15 cellular contexts compared by ENCODE assay signal in the genomic region with DNA sequence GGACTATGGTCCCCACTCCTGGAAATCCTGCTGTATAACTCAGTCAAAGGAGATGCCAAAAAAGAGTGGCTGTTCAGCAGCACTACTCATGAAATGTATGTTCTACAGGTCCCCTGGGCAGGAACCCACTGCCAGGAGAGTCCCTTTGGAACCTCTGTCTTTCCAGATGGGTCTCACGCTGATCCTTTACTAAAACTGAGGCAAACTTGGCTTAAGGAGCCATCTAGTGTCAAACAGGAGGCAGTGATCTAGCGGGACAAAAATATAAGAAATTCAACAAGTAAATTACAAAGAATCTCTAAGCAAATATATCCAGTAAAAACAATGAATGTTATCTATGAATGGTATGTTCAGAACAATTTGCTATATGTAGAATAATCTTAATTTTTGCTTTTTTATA.
DNase-seq lines count a peak whose midpoint lies in the region; ATAC-seq and TF ChIP-seq lines count a peak whose summit lies in the region.
"Had no signal": no experiment of that assay in that cellular context is flagged by ENCODE, and none has a peak within 500 bp of the region (broad histone marks: within the 10 kb centered on the region; RNA-seq: fewer than 3 reads in every experiment).

No MANE protein-coding gene starts in this region.

- TF ChIP-seq EP300 in transverse colon (IDR thresholded peaks at IDR 0.05; ENCODE audit: low read depth) = no peak

- ATAC-seq in HG02970 (IDR thresholded peaks at IDR 0.05; ENCODE audit: low FRiP score, unreplicated experiment) = no peak
- ATAC-seq: stimulated activated memory B cell treated with anti-CD40 and anti-IgM and Interleukin-4, amounts not matched to agents 10 μg/mL and 1 μg/mL and 100 μg/mL, for 72 hours had no signal

- peak; percentile 15 for TF ChIP-seq CTCF in GM06990 (IDR thresholded peaks at IDR 0.05; ENCODE audit: insufficient read depth, low read length, poor library complexity, severe bottlenecking)
- peak; percentile 7; the same call in 1 of the 2 replicates for TF ChIP-seq CTCF in LNCAP (IDR thresholded peaks at IDR 0.05)
- peak; percentile 6 for TF ChIP-seq CTCF in astrocyte of the spinal cord (IDR thresholded peaks at IDR 0.05; ENCODE audit: low read depth, low read length)
- peak; percentile 30 for TF ChIP-seq CTCF in neural crest cell (conservative IDR thresholded peaks at IDR 0.05)
- no peak for TF ChIP-seq CTCF in transverse colon (IDR thresholded peaks at IDR 0.05)

- 80 to 92% methylated on average over 2 of the region's 2 CpGs for WGBS in transverse colon (ENCODE audit: low coverage in 1 of 2), 2 donors

- H3K4me3 Mint-ChIP-seq in neural crest cell = no peak overlapping the region
- H3K4me3 Mint-ChIP-seq in activated CD4-positive, alpha-beta memory T cell treated with anti-CD3 and anti-CD28 coated beads for 36 hours = no peak overlapping the region
- H3K4me3 Mint-ChIP-seq: activated T-helper 1 cell treated with anti-CD3 and anti-CD28 coated beads, Interleukin-12 subunit alpha, Interleukin-12 subunit beta, Interleukin-2, Interleukin-4 antibody, amounts not matched to agents 30 ng/mL and 10 ng/mL and 1 ng/mL, durations not matched to agents 14 hours and 24 hours and 36 hours; CD8-positive, alpha-beta memory T cell; memory B cell; stimulated activated memory B cell treated with anti-CD40 and anti-IgM and Interleukin-4, amounts not matched to agents 10 μg/mL and 1 μg/mL and 100 μg/mL, for 72 hours had no signal

- H3K9me3 ChIP-seq in transverse colon = no peaks in the 10 kb centered on the region
- H3K9me3 ChIP-seq: neutrophil, uterus had no signal

- H3K36me3 Mint-ChIP-seq in neural crest cell (ENCODE audit: low read depth) = no peaks in the 10 kb centered on the region
- H3K36me3 Mint-ChIP-seq in activated CD4-positive, alpha-beta memory T cell treated with anti-CD3 and anti-CD28 coated beads for 36 hours = no peaks in the 10 kb centered on the region
- H3K36me3 Mint-ChIP-seq: CD8-positive, alpha-beta memory T cell; memory B cell; stimulated activated memory B cell treated with anti-CD40 and anti-IgM and Interleukin-4, amounts not matched to agents 10 μg/mL and 1 μg/mL and 100 μg/mL, for 72 hours had no signal

- CTCF ChIA-PET in activated CD4-positive, alpha-beta memory T cell treated with anti-CD3 and anti-CD28 coated beads for 36 hours (lab: Charles Lee) = no interaction called here

- in situ Hi-C loops in astrocyte of the spinal cord (cut with HindIII; ENCODE audit: low sequenced_read_pairs) = no loop called here
- in situ Hi-C loops in transverse colon (cut with MboI; ENCODE audit: low pct_ligation_motif_present in 1 of 4, low pct_unique_long_range_greater_than_20kb in 1 of 4, low sequenced_read_pairs in 3 of 4) = no loop called here

- TF ChIP-seq POLR2A in transverse colon (IDR thresholded peaks at IDR 0.05) = no peak

- no peaks in the 10 kb centered on the region for H3K27me3 Mint-ChIP-seq in neural crest cell (ENCODE audit: low read depth)
- H3K27me3 Mint-ChIP-seq in activated CD4-positive, alpha-beta memory T cell treated with anti-CD3 and anti-CD28 coated beads for 36 hours = no peaks in the 10 kb centered on the region
- H3K27me3 Mint-ChIP-seq: stimulated activated memory B cell treated with anti-CD40 and anti-IgM and Interleukin-4, amounts not matched to agents 10 μg/mL and 1 μg/mL and 100 μg/mL, for 72 hours had no signal

- H3K9me3 Mint-ChIP-seq in neural crest cell = peaks cover 4% of the 10 kb centered on the region
- H3K9me3 Mint-ChIP-seq in activated CD4-positive, alpha-beta memory T cell treated with anti-CD3 and anti-CD28 coated beads for 36 hours = no peaks in the 10 kb centered on the region
- H3K9me3 Mint-ChIP-seq: activated T-helper 1 cell treated with anti-CD3 and anti-CD28 coated beads, Interleukin-12 subunit alpha, Interleukin-12 subunit beta, Interleukin-2, Interleukin-4 antibody, amounts not matched to agents 30 ng/mL and 10 ng/mL and 1 ng/mL, durations not matched to agents 14 hours and 24 hours and 36 hours; memory B cell; stimulated activated memory B cell treated with anti-CD40 and anti-IgM and Interleukin-4, amounts not matched to agents 10 μg/mL and 1 μg/mL and 100 μg/mL, for 72 hours had no signal

- H3K4me3 ChIP-seq in GM06990 (replicated peaks; ENCODE audit: low read depth, low read length) = no peak overlapping the region
- no peak overlapping the region for H3K4me3 ChIP-seq in astrocyte of the spinal cord (ENCODE audit: low read depth, low read length)
- no peak overlapping the region for H3K4me3 ChIP-seq in transverse colon
- H3K4me3 ChIP-seq: coronary artery, uterus had no signal

- DNase-seq in GM06990 (ENCODE audit: extremely low read depth, insufficient read length) = no peak
- no peak for DNase-seq in astrocyte of the spinal cord (ENCODE audit: low read depth, low spot score)
- DNase-seq in neural crest cell (ENCODE audit: low read depth, low spot score) = no peak
- no peak for DNase-seq in activated CD4-positive, alpha-beta memory T cell treated with anti-CD3 and anti-CD28 coated beads for 36 hours
- no peak for DNase-seq in transverse colon
- DNase-seq: CD8-positive, alpha-beta memory T cell; NCI-H1105; uterus had no signal

- no peak overlapping the region for H3K27ac Mint-ChIP-seq in neural crest cell (ENCODE audit: unreplicated experiment)
- H3K27ac Mint-ChIP-seq in activated CD4-positive, alpha-beta memory T cell treated with anti-CD3 and anti-CD28 coated beads for 36 hours = no peak overlapping the region
- H3K27ac Mint-ChIP-seq: activated T-helper 1 cell treated with anti-CD3 and anti-CD28 coated beads, Interleukin-12 subunit alpha, Interleukin-12 subunit beta, Interleukin-2, Interleukin-4 antibody, amounts not matched to agents 30 ng/mL and 10 ng/mL and 1 ng/mL, durations not matched to agents 14 hours and 24 hours and 36 hours; CD8-positive, alpha-beta memory T cell; memory B cell; stimulated activated memory B cell treated with anti-CD40 and anti-IgM and Interleukin-4, amounts not matched to agents 10 μg/mL and 1 μg/mL and 100 μg/mL, for 72 hours had no signal

- H3K36me3 ChIP-seq in GM06990 (ENCODE audit: control insufficient read depth, insufficient read depth, low read length) (no peaks in the 10 kb centered on the region), transverse colon (no peaks in the 10 kb centered on the region)
- H3K36me3 ChIP-seq: neutrophil, uterus had no signal

- no peak overlapping the region for H3K27ac ChIP-seq in transverse colon
- H3K27ac ChIP-seq: coronary artery, neutrophil, uterus had no signal

- POLR2A ChIA-PET in activated CD4-positive, alpha-beta memory T cell treated with anti-CD3 and anti-CD28 coated beads for 36 hours (lab: Charles Lee) = no interaction called here

- intact Hi-C loops in activated CD4-positive, alpha-beta memory T cell treated with anti-CD3 and anti-CD28 coated beads for 36 hours (cut with micrococcal nuclease) = no loop called here
- intact Hi-C loops in transverse colon (cut with DNase I; ENCODE audit: low total_unique reads) = no loop called here

- no peaks in the 10 kb centered on the region for H3K4me1 Mint-ChIP-seq in neural crest cell
- no peaks in the 10 kb centered on the region for H3K4me1 Mint-ChIP-seq in activated CD4-positive, alpha-beta memory T cell treated with anti-CD3 and anti-CD28 coated beads for 36 hours (ENCODE audit: low read depth)
- H3K4me1 Mint-ChIP-seq: CD8-positive, alpha-beta memory T cell; memory B cell; stimulated activated memory B cell treated with anti-CD40 and anti-IgM and Interleukin-4, amounts not matched to agents 10 μg/mL and 1 μg/mL and 100 μg/mL, for 72 hours had no signal

- no peaks in the 10 kb centered on the region for H3K4me1 ChIP-seq in transverse colon
- H3K4me1 ChIP-seq: uterus had no signal

- H3K27me3 ChIP-seq in GM06990 (replicated peaks; ENCODE audit: control insufficient read depth, insufficient read depth, low read length) = no peaks in the 10 kb centered on the region
- no peaks in the 10 kb centered on the region for H3K27me3 ChIP-seq in transverse colon
- H3K27me3 ChIP-seq: neutrophil, uterus had no signal

Comparison
In these comparisons a context has a peak if more than half of its experiments do, and no peak if none do; other contexts are left out.
1. CTCF ChIP-seq: peak in GM06990 (single experiment), LNCAP (single experiment), astrocyte of the spinal cord (single experiment) and neural crest cell (single experiment); none in transverse colon (0 of 5).